In the genomic region with DNA sequence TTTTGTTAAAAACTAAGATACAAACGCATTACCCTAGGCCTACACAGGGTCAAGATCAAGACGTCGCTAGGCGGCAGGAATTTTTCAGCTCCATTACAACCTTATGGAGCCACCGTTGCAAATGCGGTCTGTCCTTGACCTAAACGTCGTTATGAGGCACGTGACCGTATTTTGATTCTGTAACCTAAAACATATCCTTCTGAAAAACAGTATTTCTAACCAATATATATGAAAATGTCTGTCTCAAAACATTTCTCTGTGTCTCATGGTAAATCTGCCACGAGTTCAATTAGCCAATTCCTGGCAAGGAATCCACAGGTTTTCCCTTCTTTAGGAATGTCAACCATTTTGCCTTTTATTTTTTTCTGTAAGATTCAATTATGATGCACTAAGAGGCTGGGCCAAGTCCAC, we compare ENCODE assay signal across 8 cellular contexts. TPM values are rescaled to one million over a fixed set of nuclear protein-coding genes. Genes with fewer than 3 reads are reported as not detected.
DNase-seq lines count a peak whose midpoint lies in the region; ATAC-seq and TF ChIP-seq lines count a peak whose summit lies in the region.

No MANE protein-coding gene starts in this region.

- no peaks in the 10 kb centered on the region for H3K9me3 Mint-ChIP-seq in IgD-negative memory B cell

- TF ChIP-seq CTCF in WERI-Rb-1 (IDR thresholded peaks at IDR 0.05; ENCODE audit: low read depth, low read length) (peak; percentile 6; the same call in 1 of the 2 replicates), fibroblast of villous mesenchyme (IDR thresholded peaks at IDR 0.05; ENCODE audit: insufficient read depth, low read depth, low read length) (peak; percentile 20)

- H3K9me3 ChIP-seq in WERI-Rb-1 (ENCODE audit: severe bottlenecking) = no peaks in the 10 kb centered on the region

- peak overlapping the region; percentile 96 for H3K27ac ChIP-seq in WERI-Rb-1

- no peak for ATAC-seq in HG03139 (IDR thresholded peaks at IDR 0.05; ENCODE audit: unreplicated experiment)

- no peaks in the 10 kb centered on the region for H3K36me3 Mint-ChIP-seq in IgD-negative memory B cell

- H3K27ac Mint-ChIP-seq in IgD-negative memory B cell = peak overlapping the region; percentile 86 to 96 (median 87)

- peaks cover 22% of the 10 kb centered on the region for H3K36me3 ChIP-seq in WERI-Rb-1

- no peaks in the 10 kb centered on the region for H3K27me3 Mint-ChIP-seq in IgD-negative memory B cell

- peak overlapping the region; percentile 94 to 100 (median 100) for H3K4me3 Mint-ChIP-seq in IgD-negative memory B cell

- no peaks in the 10 kb centered on the region for H3K27me3 ChIP-seq in WERI-Rb-1 (ENCODE audit: insufficient read depth, low read depth, severe bottlenecking)

- peak; percentile 4 for DNase-seq in NCI-H2029 treated with DMSO at 0.1 percent for 48 hours (lab: John Stamatoyannopoulos, UW)
- DNase-seq in NCI-H2029 (lab: John Stamatoyannopoulos, UW) = no peak
- DNase-seq in WERI-Rb-1 = peak; percentile 49
- DNase-seq in fibroblast of villous mesenchyme (ENCODE audit: low read depth) = peak; percentile 54
- peak; percentile 79 for DNase-seq in pons (ENCODE audit: low spot score)
- DNase-seq in NCI-H1436 (lab: John Stamatoyannopoulos, UW) = no peak

- peaks cover 44 to 48% (median 48%) of the 10 kb centered on the region in 3 donors for H3K4me1 Mint-ChIP-seq in IgD-negative memory B cell

- peak overlapping the region; percentile 84 for H3K4me3 ChIP-seq in WERI-Rb-1 (ENCODE audit: low read depth, low read length)
- peak overlapping the region; percentile 100 for H3K4me3 ChIP-seq in fibroblast of villous mesenchyme (ENCODE audit: low read depth, low read length)

RNA-seq across cellular contexts. Expression of a gene that starts 1.7 kb away (rescaled TPM):
- polyA plus RNA-seq in IgD-negative memory B cell = 50.9 TPM
- total RNA-seq in fibroblast of villous mesenchyme = 262 and 280 TPM in 2 replicates

Comparison
In these comparisons a context has a peak if more than half of its experiments do, and no peak if none do; other contexts are left out.
1. DNase-seq: peak in NCI-H2029 treated with DMSO at 0.1 percent for 48 hours (single experiment), WERI-Rb-1 (single experiment), fibroblast of villous mesenchyme (single experiment) and pons (single experiment); none in NCI-H2029 (single experiment) and NCI-H1436 (single experiment).